Comparison of ENCODE assay signal across 8 cellular contexts in the genomic region with DNA sequence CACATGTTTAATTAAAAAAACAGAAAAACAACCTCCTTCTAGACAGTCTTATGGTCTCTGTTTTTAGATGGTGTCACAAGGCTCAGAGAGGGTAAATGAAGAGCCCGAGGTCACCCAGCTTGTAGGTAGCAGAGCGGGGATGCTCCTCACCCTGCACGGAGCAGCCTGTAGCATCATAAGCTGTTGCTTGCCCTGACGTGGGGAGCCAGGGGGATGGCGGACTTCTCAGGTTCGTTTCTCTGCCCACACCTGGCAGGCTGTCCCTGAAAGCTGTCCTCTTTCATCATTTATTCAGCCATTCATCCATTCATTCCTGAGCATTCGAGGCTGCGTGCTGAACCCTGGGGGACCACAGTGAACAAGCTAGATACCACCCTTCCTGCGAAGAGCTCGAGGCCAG.
DNase-seq lines count a peak whose midpoint lies in the region; ATAC-seq, FAIRE-seq and TF ChIP-seq lines count a peak whose summit lies in the region.

No MANE protein-coding gene starts in this region.

- no peak overlapping the region for H2AK5ac ChIP-seq in H1 (ENCODE audit: low read depth, low read length)

- H3K79me2 ChIP-seq in H1 (ENCODE audit: control insufficient read depth in 1 of 2, insufficient read depth in 2 of 2, low read length in 2 of 2): no peaks in the 10 kb centered on the region

- no peak for ATAC-seq in Right ventricle myocardium inferior
- ATAC-seq in GM19463 (IDR thresholded peaks at IDR 0.05; ENCODE audit: unreplicated experiment): no peak

- no peak overlapping the region for H4K8ac ChIP-seq in H1 (ENCODE audit: extremely low read depth, insufficient read depth, low read length)

- no peak overlapping the region for H2BK20ac ChIP-seq in H1 (ENCODE audit: low read length)

- H3K4me3 ChIP-seq in left ventricle myocardium inferior (peak overlapping the region; percentile 52), H1 (ENCODE audit: extremely low read depth in 1 of 4, insufficient read depth in 2 of 4, low read depth in 3 of 4, low read length in 4 of 4) (no peak overlapping the region), ovary (peak overlapping the region; percentile 30), uterus (peak overlapping the region; percentile 13 to 18)

- CTCF ChIA-PET in H1 (lab: Charles Lee; ENCODE audit: partially characterized antibody): interaction anchor here (0.7 to 14.0 kb wide), 41 partner anchors 9 to 388 kb away, joined by 3 to 134 read pairs (median 4); partner anchors contain the start of gene KSR1

- H3K27ac ChIP-seq in left ventricle myocardium inferior (replicated peaks) (peak overlapping the region; percentile 27), H1 (ENCODE audit: low read depth, low read length) (no peak overlapping the region), ovary (no peak overlapping the region), uterus (peak overlapping the region; percentile 82 to 92)

- TF ChIP-seq EP300 in H1 (IDR thresholded peaks at IDR 0.05; ENCODE audit: borderline replicate concordance in 1 of 2, low read depth in 2 of 2, low read length in 2 of 2) (no peak), ovary (IDR thresholded peaks at IDR 0.05) (no peak)

- POLR2A ChIA-PET in H1 (lab: Charles Lee; ENCODE audit: partially characterized antibody): interaction anchor here (1.3 to 2.0 kb wide), 3 partner anchors 12 to 86 kb away, joined by 4 to 9 read pairs (median 4); partner anchors contain the start of gene WSB1

- no peak for TF ChIP-seq POLR2A in H1 (IDR thresholded peaks at IDR 0.05; ENCODE audit: control extremely low read depth in 1 of 2, low read depth in 2 of 2, low read length in 2 of 2)
- no peak for TF ChIP-seq POLR2A in ovary (IDR thresholded peaks at IDR 0.05)
- no peak for TF ChIP-seq POLR2A in uterus (IDR thresholded peaks at IDR 0.05)

- H3K4me2 ChIP-seq in H1 (ENCODE audit: insufficient read depth in 1 of 2, low read depth in 2 of 2, low read length in 2 of 2): no peak overlapping the region

- peaks cover 6% of the 10 kb centered on the region for H3K9me3 ChIP-seq in left ventricle myocardium inferior (replicated peaks)
- H3K9me3 ChIP-seq in H1 (ENCODE audit: insufficient read depth in 2 of 2, low read depth in 1 of 2, low read length in 1 of 2): no peaks in the 10 kb centered on the region
- H3K9me3 ChIP-seq in ovary: no peaks in the 10 kb centered on the region
- no peaks in the 10 kb centered on the region for H3K9me3 ChIP-seq in uterus

- no peak overlapping the region for H3K18ac ChIP-seq in H1 (ENCODE audit: extremely low read depth, low read length)

- no peak overlapping the region for H4K5ac ChIP-seq in H1 (ENCODE audit: insufficient read length, low read depth, low read length)

- H3K9ac ChIP-seq in H1 (replicated peaks in 1 of 4; ENCODE audit: extremely low read depth in 1 of 4, low read depth in 3 of 4, low read length in 3 of 4): no peak overlapping the region

- TF ChIP-seq CTCF in left ventricle myocardium inferior (IDR thresholded peaks at IDR 0.05; ENCODE audit: borderline replicate concordance): no peak
- no peak for TF ChIP-seq CTCF in H1 (IDR thresholded peaks at IDR 0.05; ENCODE audit: control extremely low read depth in 1 of 3, insufficient read depth in 1 of 3, low read depth in 1 of 3, low read length in 3 of 3)
- TF ChIP-seq CTCF in ovary (IDR thresholded peaks at IDR 0.05): no peak
- TF ChIP-seq CTCF in uterus (IDR thresholded peaks at IDR 0.05): no peak

- no peaks in the 10 kb centered on the region for H4K20me1 ChIP-seq in H1 (replicated peaks in 1 of 2; ENCODE audit: control insufficient read depth in 1 of 2, insufficient read depth in 2 of 2, low read length in 2 of 2)

- no peak overlapping the region for H2BK5ac ChIP-seq in H1 (ENCODE audit: low read depth, low read length)

- H2AFZ ChIP-seq in H1 (ENCODE audit: low read length): peak overlapping the region; percentile 90

- H3K4ac ChIP-seq in H1 (replicated peaks; ENCODE audit: insufficient read length, low read depth, low read length): no peak overlapping the region

- TF ChIP-seq RAD21 in H1 (IDR thresholded peaks at IDR 0.05 in 1 of 2, conservative IDR thresholded peaks at IDR 0.05 in 1 of 2; ENCODE audit: low read depth in 2 of 2, low read length in 2 of 2): no peak

- 92% methylated on average over 10 of the region's 10 CpGs; no CpG with 5 or more reads in 1 of the 2 experiments for WGBS in H1 (ENCODE audit: extremely low coverage in 1 of 2, insufficient coverage in 1 of 2, insufficient read length in 1 of 2, insufficient replicate concordance in 2 of 2, low coverage in 1 of 2, low lambda C conversion rate in 2 of 2, missing lambda C conversion rate in 1 of 2), 2 experiments
- 45 to 61% (median 58%) methylated on average over 10 of the region's 10 CpGs for WGBS in ovary, 3 donors

- H2BK15ac ChIP-seq in H1 (ENCODE audit: low read length): 0 out of 2 replicates have a peak overlapping the region, but pooled peaks have one; percentile 29

- H3K4me1 ChIP-seq in left ventricle myocardium inferior: peaks cover 36% of the 10 kb centered on the region
- no peaks in the 10 kb centered on the region for H3K4me1 ChIP-seq in H1 (replicated peaks in 1 of 4; ENCODE audit: control insufficient read depth in 3 of 4, insufficient read depth in 4 of 4, low read length in 3 of 4)
- H3K4me1 ChIP-seq in ovary (ENCODE audit: insufficient read depth): peaks cover 7% of the 10 kb centered on the region
- peaks cover 3 to 5% of the 10 kb centered on the region in 2 donors for H3K4me1 ChIP-seq in uterus

- DNase-seq in left ventricle myocardium inferior (no peak), Right ventricle myocardium inferior (ENCODE audit: missing footprints) (no peak), H1 (ENCODE audit: low read depth in 1 of 2, low spot score in 2 of 2) (no peak), ovary (no peak), uterus (no peak), Ammon's horn (ENCODE audit: low spot score) (no peak), GM03348 (ENCODE audit: low spot score) (no peak)

- H2BK120ac ChIP-seq in H1 (replicated peaks; ENCODE audit: low read depth, low read length): no peak overlapping the region

- H3K23ac ChIP-seq in H1 (ENCODE audit: insufficient read length): no peak overlapping the region

- H3K56ac ChIP-seq in H1 (replicated peaks; ENCODE audit: insufficient read length, low read depth, low read length): no peak overlapping the region

- H2BK12ac ChIP-seq in H1 (ENCODE audit: low read depth, low read length): 0 out of 2 replicates have a peak overlapping the region, but pooled peaks have one; percentile 27

- no peak for FAIRE-seq in H1 (lab: Jason Lieb, UNC)

- intact Hi-C loops in left ventricle myocardium inferior (cut with micrococcal nuclease): no loop called here
- intact Hi-C loops in Right ventricle myocardium inferior (cut with DNase I): loop anchor here (2.0 kb wide), 1 partner anchor 26 kb away; no protein-coding TSS in a partner anchor
- intact Hi-C loops in ovary (cut with DNase I): no loop called here
- intact Hi-C loops in uterus (cut with DNase I; ENCODE audit: low total_unique reads): no loop called here

- no peaks in the 10 kb centered on the region for H3K23me2 ChIP-seq in H1 (ENCODE audit: low read depth, low read length)

- no peak overlapping the region for H4K91ac ChIP-seq in H1 (replicated peaks; ENCODE audit: insufficient read length, low read length)

- H3K36me3 ChIP-seq in left ventricle myocardium inferior (no peaks in the 10 kb centered on the region), H1 (ENCODE audit: control insufficient read depth in 2 of 4, insufficient read depth in 4 of 4, low read length in 3 of 4) (no peaks in the 10 kb centered on the region), ovary (no peaks in the 10 kb centered on the region), uterus (no peaks in the 10 kb centered on the region)

- H3K27me3 ChIP-seq in left ventricle myocardium inferior (ENCODE audit: low read depth): no peaks in the 10 kb centered on the region
- H3K27me3 ChIP-seq in H1 (replicated peaks in 1 of 4; ENCODE audit: control insufficient read depth in 3 of 4, extremely low read depth in 1 of 4, insufficient read depth in 3 of 4, low read length in 3 of 4): no peaks in the 10 kb centered on the region
- H3K27me3 ChIP-seq in ovary: no peaks in the 10 kb centered on the region
- H3K27me3 ChIP-seq in uterus: no peaks in the 10 kb centered on the region

- no peak overlapping the region for H3K14ac ChIP-seq in H1 (ENCODE audit: insufficient read length)

- no peaks in the 10 kb centered on the region for H3K79me1 ChIP-seq in H1 (ENCODE audit: low read depth, low read length)

TF ChIP-seq in H1, 55 proteins besides CTCF, POLR2A, EP300 and RAD21:
- TF ChIP-seq GTF2F1 (IDR thresholded peaks at IDR 0.05; ENCODE audit: borderline replicate concordance, low read depth, low read length) (no peak), KDM1A (IDR thresholded peaks at IDR 0.05; ENCODE audit: borderline replicate concordance, low read length) (no peak), SP4 (IDR thresholded peaks at IDR 0.05; ENCODE audit: low read length) (no peak), TAF1 (IDR thresholded peaks at IDR 0.05; ENCODE audit: low read depth, low read length) (no peak), RFX5 (IDR thresholded peaks at IDR 0.05; ENCODE audit: borderline replicate concordance, low read depth, low read length) (no peak), NANOG (IDR thresholded peaks at IDR 0.05; ENCODE audit: insufficient read depth, low read depth, low read length, poor library complexity, severe bottlenecking) (no peak)
- TF ChIP-seq, protein P1, sequence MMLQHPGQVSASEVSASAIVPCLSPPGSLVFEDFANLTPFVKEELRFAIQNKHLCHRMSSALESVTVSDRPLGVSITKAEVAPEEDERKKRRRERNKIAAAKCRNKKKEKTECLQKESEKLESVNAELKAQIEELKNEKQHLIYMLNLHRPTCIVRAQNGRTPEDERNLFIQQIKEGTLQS (IDR thresholded peaks at IDR 0.05; ENCODE audit: insufficient read depth, low read depth, low read length): no peak

Comparison
In these comparisons a context has a peak if more than half of its experiments do, and no peak if none do; other contexts are left out.
1. H3K27ac ChIP-seq: peak in left ventricle myocardium inferior (single experiment) and uterus (2 of 2); none in H1 (single experiment) and ovary (0 of 2).
2. H3K4me3 ChIP-seq: peak in left ventricle myocardium inferior (single experiment), ovary (single experiment) and uterus (2 of 2); none in H1 (0 of 4).